Comparison of ENCODE assay signal across 34 cellular contexts in the genomic region with DNA sequence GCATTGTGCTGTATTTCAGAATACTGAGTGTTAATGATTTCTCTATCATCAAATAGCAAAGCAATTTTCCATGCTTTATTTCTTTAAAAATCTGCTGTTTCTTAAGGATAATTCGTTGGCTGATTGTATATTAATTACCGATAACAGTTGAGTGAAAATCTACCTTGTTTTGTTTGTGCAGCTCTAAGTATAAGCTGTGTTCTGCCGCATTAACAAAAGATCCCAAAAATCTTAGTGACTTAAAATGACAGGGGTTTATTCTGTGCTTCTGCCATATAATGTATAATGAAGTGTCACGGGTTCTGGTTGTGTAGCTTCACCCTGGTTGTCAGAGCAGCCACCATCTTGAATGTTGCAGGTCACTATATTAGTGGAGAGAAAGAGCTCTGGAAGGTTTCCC.
"Had no signal": no experiment of that assay in that cellular context is flagged by ENCODE, and none has a peak within 500 bp of the region (broad histone marks: within the 10 kb centered on the region; RNA-seq: fewer than 3 reads in every experiment).

No MANE protein-coding gene starts in this region.

- H3K27ac ChIP-seq: adrenal gland, ascending aorta, body of pancreas, brain microvascular endothelial cell, breast epithelium, cardiac muscle cell had no signal

- H3K9me3 ChIP-seq: adrenal gland, ascending aorta, body of pancreas, breast epithelium had no signal

- ATAC-seq: activated naive CD4-positive, alpha-beta T cell treated with anti-CD3 and anti-CD28 coated beads, Interleukin-2, amount 50 U/mL, for 72 hours; activated naive CD8-positive, alpha-beta T cell treated with anti-CD3 and anti-CD28 coated beads, Interleukin-2, amount 50 U/mL, for 24 hours; activated T-cell treated with anti-CD3 and anti-CD28 coated beads, Interleukin-2, amount 50 U/mL, for 4 hours; activated T-cell treated with anti-CD3 and anti-CD28 coated beads, Interleukin-2, amount 50 U/mL, for 72 hours; activated T-helper 17 cell treated with anti-CD3 and anti-CD28 coated beads, Interleukin-2, amount 50 U/mL, for 72 hours; body of pancreas had no signal

- H3K4me1 ChIP-seq: ascending aorta, breast epithelium had no signal

- H3K27me3 ChIP-seq: adrenal gland, ascending aorta, body of pancreas, brain microvascular endothelial cell, breast epithelium, cardiac muscle cell had no signal

- H3K36me3 ChIP-seq: adrenal gland, ascending aorta, brain microvascular endothelial cell, breast epithelium, cardiac muscle cell had no signal

- FAIRE-seq: astrocyte, bronchial epithelial cell had no signal

- DNase-seq: activated effector memory CD4-positive, alpha-beta T cell treated with anti-CD3 and anti-CD28 coated beads, Interleukin-2, amount 50 U/mL, for 16 hours; activated effector memory CD4-positive, alpha-beta T cell treated with Interleukin-2 at 50 U/mL for 16 hours; activated gamma-delta T cell; activated gamma-delta T cell treated with Interleukin-2 at 50 U/mL for 16 hours; activated naive CD4-positive, alpha-beta T cell; activated naive CD4-positive, alpha-beta T cell treated with anti-CD3 and anti-CD28 coated beads for 36 hours; activated naive CD4-positive, alpha-beta T cell treated with anti-CD3 and anti-CD28 coated beads, Interleukin-2, amount 10 ng/mL, durations not matched to agents 7 days and 5 days; activated naive CD4-positive, alpha-beta T cell treated with anti-CD3 and anti-CD28 coated beads, Interleukin-2, amount 50 U/mL, for 16 hours; activated naive CD4-positive, alpha-beta T cell treated with Interleukin-2 at 50 U/mL for 16 hours; activated naive CD8-positive, alpha-beta T cell treated with anti-CD3 and anti-CD28 coated beads for 36 hours; activated naive CD8-positive, alpha-beta T cell treated with anti-CD3 and anti-CD28 coated beads, Interleukin-2, amount 10 ng/mL, durations not matched to agents 7 days and 5 days; activated naive CD8-positive, alpha-beta T cell treated with anti-CD3 and anti-CD28 coated beads, Interleukin-2, amount 50 U/mL, for 24 hours; activated T-cell treated with anti-CD3 and anti-CD28 coated beads, Interleukin-2, amount 50 U/mL, for 1 hour; activated T-cell treated with anti-CD3 and anti-CD28 coated beads, Interleukin-2, amount 50 U/mL, for 24 hours; activated T-cell treated with anti-CD3 and anti-CD28 coated beads, Interleukin-2, amount 50 U/mL, for 4 hours; activated T-cell treated with anti-CD3 and anti-CD28 coated beads, Interleukin-2, amount 50 U/mL, for 48 hours; activated T-cell treated with anti-CD3 and anti-CD28 coated beads, Interleukin-2, amount 50 U/mL, for 72 hours; adrenal gland; amniotic stem cell; amygdala; anterior cingulate cortex; aorta; body of pancreas; brain microvascular endothelial cell; caudate nucleus; central memory CD4-positive, alpha-beta T cell; cerebellar nuclear complex had no signal

- H3K4me3 ChIP-seq: adrenal gland, ascending aorta, body of pancreas, breast epithelium, cardiac muscle cell had no signal
